In the genomic region with DNA sequence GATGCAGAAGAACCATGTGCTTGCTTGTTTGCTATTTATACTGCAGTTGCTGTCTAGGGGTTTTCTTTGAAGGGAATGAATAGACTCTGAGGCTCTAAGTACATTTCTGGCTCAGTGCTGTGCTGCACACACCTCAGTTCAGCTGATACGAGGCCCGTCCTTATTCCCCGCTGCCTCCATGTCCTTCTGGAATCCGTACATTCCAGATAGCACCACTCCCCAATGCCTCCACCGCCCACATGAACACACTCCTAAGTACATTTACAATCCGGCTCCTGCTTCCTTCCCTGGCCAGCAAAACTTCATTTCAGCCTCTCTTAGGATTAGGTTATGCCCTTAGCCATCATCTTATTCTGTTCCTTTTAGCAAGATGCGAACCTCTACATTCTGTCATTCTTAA, we compare ENCODE assay signal across 16 cellular contexts. TPM values are rescaled to one million over a fixed set of nuclear protein-coding genes. Genes with fewer than 3 reads are reported as not detected.
DNase-seq lines count a peak whose midpoint lies in the region; ATAC-seq, FAIRE-seq and TF ChIP-seq lines count a peak whose summit lies in the region.
"Had no signal": no experiment of that assay in that cellular context is flagged by ENCODE, and none has a peak within 500 bp of the region (broad histone marks: within the 10 kb centered on the region; RNA-seq: fewer than 3 reads in every experiment).

No MANE protein-coding gene starts in this region.

- H3K14ac ChIP-seq in neuronal stem cell (ENCODE audit: low read length): no peak overlapping the region

- H3K9ac ChIP-seq in astrocyte (ENCODE audit: low read length) (no peak overlapping the region), neuronal stem cell (ENCODE audit: low read depth, low read length, poor library complexity) (no peak overlapping the region)

- H3K36me3 Mint-ChIP-seq in CD14-positive monocyte (peaks cover 0 to 2% of the 10 kb centered on the region in 2 donors), astrocyte (ENCODE audit: low read depth, unreplicated experiment) (no peaks in the 10 kb centered on the region)
- H3K36me3 Mint-ChIP-seq: CD4-positive, alpha-beta memory T cell had no signal

- H3K27me3 ChIP-seq in astrocyte (ENCODE audit: insufficient read depth, low read length) (peaks cover 34% of the 10 kb centered on the region), neuronal stem cell (ENCODE audit: control insufficient read depth in 3 of 3, insufficient read depth in 3 of 3, low read depth in 1 of 3, low read length in 3 of 3) (peaks cover 0 to 16% (median 0%) of the 10 kb centered on the region in 3 experiments), esophagus squamous epithelium (no peaks in the 10 kb centered on the region)

- H3K23ac ChIP-seq in neuronal stem cell (ENCODE audit: low read depth, low read length, poor library complexity): no peak overlapping the region

- H2AK5ac ChIP-seq in neuronal stem cell (ENCODE audit: low read depth, low read length): no peak overlapping the region

- H4K91ac ChIP-seq in neuronal stem cell (ENCODE audit: low read depth, low read length, poor library complexity): no peak overlapping the region

- ATAC-seq in HG03135 (IDR thresholded peaks at IDR 0.05; ENCODE audit: unreplicated experiment): no peak

- H3K4me2 ChIP-seq in astrocyte (ENCODE audit: low read length): no peak overlapping the region
- no peak overlapping the region for H3K4me2 ChIP-seq in neuronal stem cell (ENCODE audit: insufficient read depth, low read length, poor library complexity, severe bottlenecking)

- H3K4me3 Mint-ChIP-seq in CD14-positive monocyte (peak overlapping the region in 1 of 2 donors; percentile 4), astrocyte (ENCODE audit: unreplicated experiment) (no peak overlapping the region)
- H3K4me3 Mint-ChIP-seq: CD4-positive, alpha-beta memory T cell; HFFc6 had no signal

- no peak overlapping the region for H4K8ac ChIP-seq in neuronal stem cell (ENCODE audit: low read depth, low read length)

- H3K36me3 ChIP-seq in astrocyte (ENCODE audit: insufficient read depth, low read length): no peaks in the 10 kb centered on the region
- H3K36me3 ChIP-seq in neuronal stem cell (replicated peaks in 1 of 2; ENCODE audit: control insufficient read depth in 2 of 2, insufficient read depth in 2 of 2, low read length in 2 of 2): no peaks in the 10 kb centered on the region
- H3K36me3 ChIP-seq in esophagus squamous epithelium: no peaks in the 10 kb centered on the region
- H3K36me3 ChIP-seq: HAP-1 had no signal

- peaks cover 47% of the 10 kb centered on the region for H3K4me1 Mint-ChIP-seq in CD14-positive monocyte
- peaks cover 4% of the 10 kb centered on the region for H3K4me1 Mint-ChIP-seq in astrocyte (ENCODE audit: low read depth, unreplicated experiment)
- H3K4me1 Mint-ChIP-seq: CD4-positive, alpha-beta memory T cell had no signal

- H2BK120ac ChIP-seq in neuronal stem cell (ENCODE audit: low read depth, low read length): no peak overlapping the region

- no peak overlapping the region for H3K4me3 ChIP-seq in astrocyte (ENCODE audit: insufficient read depth, low read depth, low read length)
- no peak overlapping the region for H3K4me3 ChIP-seq in neuronal stem cell (ENCODE audit: low read length in 2 of 2)
- no peak overlapping the region for H3K4me3 ChIP-seq in esophagus squamous epithelium
- H3K4me3 ChIP-seq: HAP-1 had no signal

- H3K18ac ChIP-seq in neuronal stem cell (ENCODE audit: low read length): peak overlapping the region; percentile 20

- H3K9me3 Mint-ChIP-seq in CD14-positive monocyte (no peaks in the 10 kb centered on the region), astrocyte (ENCODE audit: unreplicated experiment) (peaks cover 6% of the 10 kb centered on the region)
- H3K9me3 Mint-ChIP-seq: CD4-positive, alpha-beta memory T cell had no signal

- no peak overlapping the region for H3K27ac ChIP-seq in astrocyte (ENCODE audit: low read depth, low read length)
- H3K27ac ChIP-seq in neuronal stem cell (replicated peaks; ENCODE audit: low read length): no peak overlapping the region
- H3K27ac ChIP-seq in substantia nigra (ENCODE audit: low read depth, low read length, poor library complexity, severe bottlenecking): no peak overlapping the region
- H3K27ac ChIP-seq in esophagus squamous epithelium: no peak overlapping the region

- no peak overlapping the region for H2BK15ac ChIP-seq in neuronal stem cell (ENCODE audit: low read length)

- no peak overlapping the region for H2BK5ac ChIP-seq in neuronal stem cell (ENCODE audit: low read length)

- TF ChIP-seq CTCF in CD14-positive monocyte (IDR thresholded peaks at IDR 0.05): no peak
- no peak for TF ChIP-seq CTCF in astrocyte (IDR thresholded peaks at IDR 0.05; ENCODE audit: insufficient read depth, low read depth, low read length)
- TF ChIP-seq CTCF in esophagus squamous epithelium (IDR thresholded peaks at IDR 0.05): no peak

- H3K4me1 ChIP-seq in astrocyte (ENCODE audit: insufficient read depth, low read length) (no peaks in the 10 kb centered on the region), neuronal stem cell (ENCODE audit: control insufficient read depth in 2 of 2, insufficient read depth in 1 of 2, low read depth in 1 of 2, low read length in 2 of 2) (peaks cover 7% of the 10 kb centered on the region in 2 donors), esophagus squamous epithelium (no peaks in the 10 kb centered on the region)
- H3K4me1 ChIP-seq: HAP-1 had no signal

- no peaks in the 10 kb centered on the region for H3K79me1 ChIP-seq in neuronal stem cell (ENCODE audit: low read depth, low read length)

- H3K79me2 ChIP-seq in astrocyte (ENCODE audit: insufficient read depth, low read length): no peaks in the 10 kb centered on the region

- DNase-seq in CD14-positive monocyte (ENCODE audit: low spot score) (no peak), astrocyte (ENCODE audit: low read depth) (peak; percentile 18), islet precursor cell (peak; percentile 48), neuronal stem cell (ENCODE audit: low spot score) (no peak), substantia nigra (lab: John Stamatoyannopoulos, UW) (no peak), esophagus squamous epithelium (lab: John Stamatoyannopoulos, UW) (no peak), amygdala (lab: John Stamatoyannopoulos, UW) (no peak)
- DNase-seq: ACHN; C1 segment of cervical spinal cord; CD4-positive, alpha-beta memory T cell; DMS79; HFFc6 had no signal

- TF ChIP-seq POLR2A in esophagus squamous epithelium (IDR thresholded peaks at IDR 0.05): no peak

- H3K27me3 Mint-ChIP-seq in CD14-positive monocyte (ENCODE audit: low read depth in 3 of 3) (peaks cover 3 to 9% (median 3%) of the 10 kb centered on the region in 3 donors), astrocyte (ENCODE audit: low read depth, unreplicated experiment) (peaks cover 47% of the 10 kb centered on the region)

- intact Hi-C loops in CD14-positive monocyte (cut with micrococcal nuclease): no loop called here
- intact Hi-C loops in esophagus squamous epithelium (cut with DNase I): no loop called here

- H2BK12ac ChIP-seq in neuronal stem cell (ENCODE audit: low read length): peak overlapping the region; percentile 12

- FAIRE-seq in astrocyte (lab: Jason Lieb, UNC): no peak
- FAIRE-seq: GM12891, H1 had no signal

- H3K4ac ChIP-seq in neuronal stem cell (ENCODE audit: low read length): no peak overlapping the region

- H3K9me3 ChIP-seq in astrocyte (ENCODE audit: insufficient read depth, low read depth, low read length) (peaks cover 3% of the 10 kb centered on the region), neuronal stem cell (replicated peaks in 1 of 2; ENCODE audit: control insufficient read depth in 2 of 2, insufficient read depth in 1 of 2, low read depth in 1 of 2, low read length in 2 of 2) (no peaks in the 10 kb centered on the region), esophagus squamous epithelium (no peaks in the 10 kb centered on the region)
- H3K9me3 ChIP-seq: HAP-1 had no signal

- H3K27ac Mint-ChIP-seq in CD14-positive monocyte (peak overlapping the region; percentile 91 to 98 (median 93)), astrocyte (ENCODE audit: unreplicated experiment) (no peak overlapping the region)
- H3K27ac Mint-ChIP-seq: CD4-positive, alpha-beta memory T cell; HFFc6 had no signal

- no peaks in the 10 kb centered on the region for H4K20me1 ChIP-seq in astrocyte (ENCODE audit: insufficient read depth, low read length)

- no CpG with 5 or more reads among the region's 7 CpGs for WGBS in neuronal stem cell (ENCODE audit: extremely low coverage in 2 of 2, insufficient read length in 2 of 2, insufficient replicate concordance in 1 of 2), 2 donors
- WGBS in esophagus squamous epithelium, 2 donors: 84 to 88% methylated on average over 7 of the region's 7 CpGs

- no peak overlapping the region for H2AFZ ChIP-seq in astrocyte (ENCODE audit: low read depth, low read length)
- H2AFZ ChIP-seq in neuronal stem cell (ENCODE audit: low read length): no peak overlapping the region

RNA-seq across cellular contexts. Expression of gene KCNC4, which starts 57.1 kb away (rescaled TPM):
- under 1 TPM; 0.03 to 0.12 TPM for polyA plus RNA-seq in CD14-positive monocyte
- total RNA-seq in astrocyte (2.6 and 3.1 TPM in 2 replicates), esophagus squamous epithelium (10 to 100 TPM in 1 of 4 donors, 1 to 10 TPM in 3; 4.2 to 10.9 (median 6.5) TPM)
- 3.3 TPM for polyA plus RNA-seq in neuronal stem cell (2013, experiment 1 of 2)
- polyA plus RNA-seq in neuronal stem cell (2013, experiment 2 of 2): 3.2 TPM

Comparison
In these comparisons a context has a peak if more than half of its experiments do, and no peak if none do; other contexts are left out.
1. DNase-seq: peak in astrocyte (single experiment) and islet precursor cell (single experiment); none in CD14-positive monocyte (single experiment), neuronal stem cell (single experiment), substantia nigra (0 of 49), esophagus squamous epithelium (single experiment) and amygdala (0 of 56).